18 cellular contexts compared by ENCODE assay signal in genomic region chr1:227915564-227916553, GRCh38. TPM values are rescaled to one million over a fixed set of nuclear protein-coding genes. Genes with fewer than 3 reads are reported as not detected.
DNase-seq lines count a peak whose midpoint lies in the region; ATAC-seq and TF ChIP-seq lines count a peak whose summit lies in the region.
"Had no signal": no experiment of that assay in that cellular context is flagged by ENCODE, and none has a peak within 500 bp of the region (broad histone marks: within the 10 kb centered on the region; RNA-seq: fewer than 3 reads in every experiment).

No MANE protein-coding gene starts in this region.

- H3K27ac Mint-ChIP-seq in type B pancreatic cell = peak overlapping the region; percentile 42
- H3K27ac Mint-ChIP-seq: activated CD8-positive, alpha-beta memory T cell treated with anti-CD3 and anti-CD28 coated beads, Interleukin-2, amount 10 ng/mL, durations not matched to agents 7 days and 5 days; naive B cell; T-cell; WTC11 had no signal

- no peaks in the 10 kb centered on the region for H3K27me3 Mint-ChIP-seq in type B pancreatic cell
- H3K27me3 Mint-ChIP-seq: activated CD8-positive, alpha-beta memory T cell treated with anti-CD3 and anti-CD28 coated beads, Interleukin-2, amount 10 ng/mL, durations not matched to agents 7 days and 5 days had no signal

- no peaks in the 10 kb centered on the region for H3K9me3 Mint-ChIP-seq in type B pancreatic cell
- H3K9me3 Mint-ChIP-seq: naive B cell, T-cell, WTC11 had no signal

- no peak overlapping the region for H3K27ac ChIP-seq in epithelial cell of prostate
- H3K27ac ChIP-seq: A549, hepatocyte had no signal

- peaks cover 51% of the 10 kb centered on the region for H3K4me1 Mint-ChIP-seq in type B pancreatic cell (ENCODE audit: unreplicated experiment)

- DNase-seq in NCI-H2196 (lab: John Stamatoyannopoulos, UW; ENCODE audit: unreplicated experiment) (peak; percentile 24), NCI-H2196 treated with DMSO at 0.1 percent for 48 hours (lab: John Stamatoyannopoulos, UW; ENCODE audit: unreplicated experiment) (no peak), NCI-H345 treated with DMSO at 0.1 percent for 48 hours (lab: John Stamatoyannopoulos, UW; ENCODE audit: unreplicated experiment) (peak; percentile 19), epithelial cell of prostate (ENCODE audit: low read depth, low spot score) (peak; percentile 31), type B pancreatic cell (ENCODE audit: extremely low spot score, unreplicated experiment) (no peak), anterior cingulate cortex (lab: John Stamatoyannopoulos, UW) (no peak)
- no peak for DNase-seq in activated CD4-positive, alpha-beta T cell treated with anti-CD3 and anti-CD28 coated beads for 1 hour
- DNase-seq: activated CD8-positive, alpha-beta memory T cell treated with anti-CD3 and anti-CD28 coated beads, Interleukin-2, amount 10 ng/mL, durations not matched to agents 7 days and 5 days; activated naive CD4-positive, alpha-beta T cell treated with Interleukin-2 at 50 U/mL for 16 hours; dermis blood vessel endothelial cell; naive B cell; T-cell had no signal

- no peak for ATAC-seq in HG03280 (IDR thresholded peaks at IDR 0.05; ENCODE audit: unreplicated experiment)
- ATAC-seq: A549; activated CD8-positive, alpha-beta memory T cell treated with anti-CD3 and anti-CD28 coated beads, Interleukin-2, amount 10 ng/mL, durations not matched to agents 7 days and 5 days; GM12878; left lobe of liver; T-cell; WTC11 had no signal

- TF ChIP-seq CTCF in type B pancreatic cell (conservative IDR thresholded peaks at IDR 0.05) = no peak

- H3K4me3 Mint-ChIP-seq in type B pancreatic cell = peak overlapping the region; percentile 3
- H3K4me3 Mint-ChIP-seq: activated CD8-positive, alpha-beta memory T cell treated with anti-CD3 and anti-CD28 coated beads, Interleukin-2, amount 10 ng/mL, durations not matched to agents 7 days and 5 days; naive B cell; T-cell; WTC11 had no signal

- H3K36me3 Mint-ChIP-seq in type B pancreatic cell = no peaks in the 10 kb centered on the region
- H3K36me3 Mint-ChIP-seq: activated CD8-positive, alpha-beta memory T cell treated with anti-CD3 and anti-CD28 coated beads, Interleukin-2, amount 10 ng/mL, durations not matched to agents 7 days and 5 days; naive B cell; T-cell; WTC11 had no signal

RNA-seq across cellular contexts. Expression of gene WNT9A, which starts 31.9 kb away (rescaled TPM):
- total RNA-seq in type B pancreatic cell (ENCODE audit: low replicate concordance) = 3.0 and 4.3 TPM in 2 replicates
- total RNA-seq: GM12878 had no signal

Comparison
In these comparisons a context has a peak if more than half of its experiments do, and no peak if none do; other contexts are left out.
1. DNase-seq: peak in NCI-H2196 (single experiment), NCI-H345 treated with DMSO at 0.1 percent for 48 hours (single experiment) and epithelial cell of prostate (single experiment); none in NCI-H2196 treated with DMSO at 0.1 percent for 48 hours (single experiment), type B pancreatic cell (single experiment), activated CD4-positive, alpha-beta T cell treated with anti-CD3 and anti-CD28 coated beads for 1 hour (single experiment) and anterior cingulate cortex (0 of 58).